8 cellular contexts compared by ENCODE assay signal in the genomic region with DNA sequence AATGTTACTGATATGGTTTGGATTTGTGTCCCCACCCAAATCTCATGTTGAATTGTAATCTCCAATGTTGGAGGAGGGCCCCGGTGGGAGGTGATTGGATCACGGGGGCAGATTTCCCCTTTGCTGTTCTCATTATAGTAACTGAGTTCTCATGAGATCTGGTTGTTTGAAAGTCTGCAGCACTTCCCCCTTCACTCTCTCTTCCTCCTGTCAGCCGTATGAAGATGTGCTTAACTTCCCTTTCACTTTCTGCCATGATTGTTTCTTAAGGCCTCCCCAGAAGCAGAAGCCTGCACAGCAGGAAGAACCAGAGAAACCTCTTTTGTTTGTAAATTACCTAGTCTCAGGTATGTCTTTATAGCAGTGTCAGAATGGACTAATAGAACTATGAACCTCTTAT. TPM values are rescaled to one million over a fixed set of nuclear protein-coding genes. Genes with fewer than 3 reads are reported as not detected.
DNase-seq lines count a peak whose midpoint lies in the region; ATAC-seq lines count a peak whose summit lies in the region.

No MANE protein-coding gene starts in this region.

- ATAC-seq in GM19463 (IDR thresholded peaks at IDR 0.05; ENCODE audit: unreplicated experiment) = peak; percentile 62
- no peak for ATAC-seq in central memory CD8-positive, alpha-beta T cell (replicated peaks; ENCODE audit: extremely low read depth, poor library complexity, severe bottlenecking)

- peaks cover 4% of the 10 kb centered on the region for H3K36me3 Mint-ChIP-seq in IgD-negative memory B cell
- peaks cover 3% of the 10 kb centered on the region for H3K36me3 Mint-ChIP-seq in central memory CD8-positive, alpha-beta T cell (ENCODE audit: insufficient read depth)

- H3K4me1 Mint-ChIP-seq in IgD-negative memory B cell = peaks cover 21 to 37% (median 33%) of the 10 kb centered on the region in 3 donors
- H3K4me1 Mint-ChIP-seq in central memory CD8-positive, alpha-beta T cell = peaks cover 50% of the 10 kb centered on the region

- H3K9me3 Mint-ChIP-seq in IgD-negative memory B cell = peaks cover 0 to 6% (median 5%) of the 10 kb centered on the region in 3 donors
- H3K9me3 Mint-ChIP-seq in central memory CD8-positive, alpha-beta T cell = peaks cover 6% of the 10 kb centered on the region

- peak overlapping the region; percentile 3 to 85 (median 73) for H3K4me3 Mint-ChIP-seq in IgD-negative memory B cell
- no peak overlapping the region for H3K4me3 Mint-ChIP-seq in central memory CD8-positive, alpha-beta T cell

- H3K27me3 Mint-ChIP-seq in IgD-negative memory B cell = no peaks in the 10 kb centered on the region
- H3K27me3 Mint-ChIP-seq in central memory CD8-positive, alpha-beta T cell = no peaks in the 10 kb centered on the region

- peak overlapping the region; percentile 56 to 98 (median 82) for H3K27ac Mint-ChIP-seq in IgD-negative memory B cell
- peak overlapping the region; percentile 30 for H3K27ac Mint-ChIP-seq in central memory CD8-positive, alpha-beta T cell (ENCODE audit: low read depth)

- DNase-seq in GF-D8 (lab: John Stamatoyannopoulos, UW) = peak; percentile 69
- DNase-seq in central memory CD8-positive, alpha-beta T cell (ENCODE audit: low spot score in 2 of 2) = no peak
- DNase-seq in DMS153 treated with DMSO at 0.1 percent for 48 hours (lab: John Stamatoyannopoulos, UW; ENCODE audit: unreplicated experiment) = no peak
- DNase-seq in HUDEP-2 (lab: John Stamatoyannopoulos, UW; ENCODE audit: unreplicated experiment in 76 of 76) = no peak
- DNase-seq in RKO (ENCODE audit: low spot score) = no peak
- DNase-seq in AG08396 (ENCODE audit: low spot score) = no peak

RNA-seq across cellular contexts. Expression of a gene that starts 28.4 kb away (rescaled TPM):
- polyA plus RNA-seq in IgD-negative memory B cell = 28.0 TPM
